In the genomic region with DNA sequence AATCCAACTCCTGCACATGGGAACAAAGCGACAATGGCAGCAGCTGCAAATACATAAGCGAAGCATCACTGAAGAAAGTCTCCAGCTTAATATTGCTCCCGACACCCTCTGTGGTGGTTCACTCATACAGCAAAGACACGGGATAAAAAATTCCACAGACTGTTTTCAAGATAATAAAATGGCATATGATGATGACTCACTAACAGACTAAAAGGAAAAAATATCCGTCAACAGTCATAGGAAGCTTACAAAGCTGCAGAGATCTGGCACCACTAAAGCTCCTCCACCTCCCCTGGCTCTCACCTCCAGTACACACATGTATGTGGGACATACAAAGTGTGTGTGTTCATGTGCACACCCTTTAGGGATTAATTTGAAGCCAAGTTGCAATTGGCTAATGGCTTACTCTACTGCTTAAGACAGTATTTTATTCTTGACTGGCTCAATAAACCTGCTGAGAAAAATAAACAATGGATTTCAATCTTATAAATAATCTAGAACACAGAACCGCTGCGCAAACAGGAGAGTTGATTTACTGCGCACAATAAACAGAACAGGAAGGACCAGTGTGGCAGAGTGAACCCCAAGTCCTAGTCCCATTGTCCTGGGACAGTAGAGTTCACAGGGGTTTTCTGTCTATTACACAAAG, we compare ENCODE assay signal across 8 cellular contexts.
DNase-seq lines count a peak whose midpoint lies in the region; ATAC-seq and TF ChIP-seq lines count a peak whose summit lies in the region.

No MANE protein-coding gene starts in this region.

- H3K4me2 ChIP-seq in H9 (ENCODE audit: insufficient read depth, insufficient read length, low read length), result no peak overlapping the region

- H3K27ac Mint-ChIP-seq in H9, result peak overlapping the region in 2 of 3 experiments; percentile 5 to 71; a peak in 3 of 7 replicates
- peak overlapping the region; percentile 67 for H3K27ac Mint-ChIP-seq in stimulated activated naive B cell treated with anti-CD40 and anti-IgM and Interleukin-4, amounts not matched to agents 10 μg/mL and 1 μg/mL and 100 μg/mL, for 72 hours

- H2BK120ac ChIP-seq in H9 (ENCODE audit: low read depth, low read length, poor library complexity, severe bottlenecking), result no peak overlapping the region

- no peaks in the 10 kb centered on the region for H3K9me3 ChIP-seq in H9 (ENCODE audit: control insufficient read depth, low read depth, low read length)

- H3K14ac ChIP-seq in H9 (ENCODE audit: insufficient read depth, low read length), result no peak overlapping the region

- no peak overlapping the region for H2BK20ac ChIP-seq in H9 (ENCODE audit: low read depth, low read length, poor library complexity, severe bottlenecking)

- peaks cover 7% of the 10 kb centered on the region; the same call in 1 of the 2 replicates for H3K79me2 ChIP-seq in H9 (ENCODE audit: insufficient read depth, low read length)

- ATAC-seq in left ventricle myocardium superior, result peak; percentile 60
- ATAC-seq in stimulated activated naive B cell treated with anti-CD40 and anti-IgM and Interleukin-4, amounts not matched to agents 10 μg/mL and 1 μg/mL and 100 μg/mL, for 72 hours (replicated peaks), result no peak

- no peak overlapping the region for H3K27ac ChIP-seq in H9 (ENCODE audit: insufficient read length, low read depth, low read length)

- no peak overlapping the region for H3K4ac ChIP-seq in H9 (ENCODE audit: low read depth, low read length)

- H3K23ac ChIP-seq in H9 (ENCODE audit: insufficient read length, low read depth, low read length), result no peak overlapping the region

- H3T11ph ChIP-seq in H9 (ENCODE audit: low read length), result no peak overlapping the region

- H4K5ac ChIP-seq in H9 (ENCODE audit: insufficient read length, low read depth, low read length), result no peak overlapping the region

- no peaks in the 10 kb centered on the region for H3K27me3 ChIP-seq in H9 (ENCODE audit: insufficient read depth, low read length)

- no peak overlapping the region for H4K91ac ChIP-seq in H9 (ENCODE audit: insufficient read length, low read depth, low read length)

- no peaks in the 10 kb centered on the region; a peak in 1 of 5 replicates for H3K9me3 Mint-ChIP-seq in H9
- no peaks in the 10 kb centered on the region for H3K9me3 Mint-ChIP-seq in stimulated activated naive B cell treated with anti-CD40 and anti-IgM and Interleukin-4, amounts not matched to agents 10 μg/mL and 1 μg/mL and 100 μg/mL, for 72 hours

- no peak overlapping the region for H3K9ac ChIP-seq in H9 (ENCODE audit: extremely low read depth, insufficient read length, low read length)

- in situ Hi-C loops in astrocyte of the spinal cord (cut with HindIII; ENCODE audit: low sequenced_read_pairs), result no loop called here

- H3K4me1 Mint-ChIP-seq in H9, result peaks cover 52 to 57% of the 10 kb centered on the region in 2 experiments
- H3K4me1 Mint-ChIP-seq in stimulated activated naive B cell treated with anti-CD40 and anti-IgM and Interleukin-4, amounts not matched to agents 10 μg/mL and 1 μg/mL and 100 μg/mL, for 72 hours, result peaks cover 31 to 60% of the 10 kb centered on the region in 2 donors

- peaks cover 9% of the 10 kb centered on the region; the same call in 1 of the 2 replicates for H3K4me1 ChIP-seq in H9 (ENCODE audit: insufficient read depth, low read length)

- no peak overlapping the region for H3K18ac ChIP-seq in H9 (ENCODE audit: insufficient read length, low read depth, low read length)

- no peak overlapping the region for H3K56ac ChIP-seq in H9 (ENCODE audit: insufficient read length, low read depth, low read length)

- no peak overlapping the region for H2AK5ac ChIP-seq in H9 (ENCODE audit: insufficient read length, low read length)

- DNase-seq in H9 (no peak), astrocyte of the spinal cord (ENCODE audit: low read depth, low spot score) (peak; percentile 89), left ventricle myocardium superior (no peak), Ammon's horn (ENCODE audit: low spot score) (no peak), NOMO-1 treated with dmso at 0.1 percent for 144 hours (lab: John Stamatoyannopoulos, UW; ENCODE audit: unreplicated experiment) (no peak)
- no peak for DNase-seq in stimulated activated naive B cell treated with anti-CD40 and anti-IgM and Interleukin-4, amounts not matched to agents 10 μg/mL and 1 μg/mL and 100 μg/mL, for 72 hours
- DNase-seq in activated CD4-positive, alpha-beta T cell treated with anti-CD3 and anti-CD28 coated beads, Interleukin-2, amount 50 U/mL, for 48 hours, result no peak
- DNase-seq in central memory CD4-positive, alpha-beta T cell, result no peak

- H4K8ac ChIP-seq in H9 (replicated peaks; ENCODE audit: insufficient read length, low read depth, low read length), result no peak overlapping the region

- intact Hi-C loops in left ventricle myocardium superior (cut with micrococcal nuclease), result no loop called here

- no peak overlapping the region for H2BK5ac ChIP-seq in H9 (ENCODE audit: insufficient read length, low read length)

- no peak overlapping the region for H2AFZ ChIP-seq in H9 (ENCODE audit: low read length)

- WGBS in H9 (ENCODE audit: extremely low coverage, insufficient read length, low lambda C conversion rate), result no CpG with 5 or more reads among the region's 8 CpGs

- H2BK12ac ChIP-seq in H9 (ENCODE audit: insufficient read length, low read depth, low read length), result no peak overlapping the region

- no peak overlapping the region for H3K4me3 ChIP-seq in astrocyte of the spinal cord (ENCODE audit: low read depth, low read length)

- H3K23me2 ChIP-seq in H9 (ENCODE audit: insufficient read length, low read depth, low read length, poor library complexity, severe bottlenecking), result no peaks in the 10 kb centered on the region

- H3K79me1 ChIP-seq in H9 (ENCODE audit: insufficient read depth, low read depth, low read length, poor library complexity, severe bottlenecking), result peaks cover 2% of the 10 kb centered on the region

- H3K4me3 Mint-ChIP-seq in H9, result no peak overlapping the region
- no peak overlapping the region for H3K4me3 Mint-ChIP-seq in stimulated activated naive B cell treated with anti-CD40 and anti-IgM and Interleukin-4, amounts not matched to agents 10 μg/mL and 1 μg/mL and 100 μg/mL, for 72 hours

- H3K36me3 Mint-ChIP-seq in H9 (ENCODE audit: insufficient read depth in 1 of 3, low read depth in 3 of 3), result peaks cover 13 to 17% (median 15%) of the 10 kb centered on the region in 3 experiments; a peak in 6 of 7 replicates
- peaks cover 17 to 42% of the 10 kb centered on the region in 2 donors for H3K36me3 Mint-ChIP-seq in stimulated activated naive B cell treated with anti-CD40 and anti-IgM and Interleukin-4, amounts not matched to agents 10 μg/mL and 1 μg/mL and 100 μg/mL, for 72 hours

- H3K27me3 Mint-ChIP-seq in H9 (ENCODE audit: low read depth), result no peaks in the 10 kb centered on the region
- H3K27me3 Mint-ChIP-seq in stimulated activated naive B cell treated with anti-CD40 and anti-IgM and Interleukin-4, amounts not matched to agents 10 μg/mL and 1 μg/mL and 100 μg/mL, for 72 hours, result no peaks in the 10 kb centered on the region

- no peak for TF ChIP-seq CTCF in H9 (conservative IDR thresholded peaks at IDR 0.05)
- TF ChIP-seq CTCF in astrocyte of the spinal cord (IDR thresholded peaks at IDR 0.05; ENCODE audit: low read depth, low read length), result peak; percentile 14

- no peaks in the 10 kb centered on the region for H4K20me1 ChIP-seq in H9 (ENCODE audit: control insufficient read depth, insufficient read depth, insufficient read length)

- no peak overlapping the region for H2BK15ac ChIP-seq in H9 (ENCODE audit: low read depth, low read length)
